ENCODE assay signal across 1 cellular context in genomic region chr7:134891262-134892001, GRCh38.
A peak's percentile ranks its signal among the peaks of the same experiment; 100 is the strongest.
TF ChIP-seq lines count a peak whose summit lies in the region.

No MANE protein-coding gene starts in this region.

TF ChIP-seq in IMR-90, 13 proteins besides CTCF, POLR2A, EP300 and RAD21:
- TF ChIP-seq ELK1 (IDR thresholded peaks at IDR 0.05; ENCODE audit: borderline replicate concordance, low read depth, low read length) (no peak), NFE2L2 (IDR thresholded peaks at IDR 0.05; ENCODE audit: low read depth, low read length) (no peak), MAZ (IDR thresholded peaks at IDR 0.05; ENCODE audit: borderline replicate concordance, low read depth, low read length) (0 out of 2 replicates have a peak, but pooled peaks have one; percentile 21), BHLHE40 (IDR thresholded peaks at IDR 0.05; ENCODE audit: low read depth, low read length) (peak; percentile 58; the same call in 1 of the 2 replicates)
- TF ChIP-seq, protein P1, sequence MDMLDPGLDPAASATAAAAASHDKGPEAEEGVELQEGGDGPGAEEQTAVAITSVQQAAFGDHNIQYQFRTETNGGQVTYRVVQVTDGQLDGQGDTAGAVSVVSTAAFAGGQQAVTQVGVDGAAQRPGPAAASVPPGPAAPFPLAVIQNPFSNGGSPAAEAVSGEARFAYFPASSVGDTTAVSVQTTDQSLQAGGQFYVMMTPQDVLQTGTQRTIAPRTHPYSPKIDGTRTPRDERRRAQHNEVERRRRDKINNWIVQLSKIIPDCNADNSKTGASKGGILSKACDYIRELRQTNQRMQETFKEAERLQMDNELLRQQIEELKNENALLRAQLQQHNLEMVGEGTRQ (IDR thresholded peaks at IDR 0.05; ENCODE audit: low read depth, low read length) = peak; percentile 82
